ENCODE assay signal across 1 cellular context in genomic region chr7:127986581-127987461, GRCh38.
TF ChIP-seq lines count a peak whose summit lies in the region.

No MANE protein-coding gene starts in this region.

TF ChIP-seq in GM23338, 12 proteins besides CTCF, POLR2A, EP300 and RAD21:
- TF ChIP-seq, protein P1, sequence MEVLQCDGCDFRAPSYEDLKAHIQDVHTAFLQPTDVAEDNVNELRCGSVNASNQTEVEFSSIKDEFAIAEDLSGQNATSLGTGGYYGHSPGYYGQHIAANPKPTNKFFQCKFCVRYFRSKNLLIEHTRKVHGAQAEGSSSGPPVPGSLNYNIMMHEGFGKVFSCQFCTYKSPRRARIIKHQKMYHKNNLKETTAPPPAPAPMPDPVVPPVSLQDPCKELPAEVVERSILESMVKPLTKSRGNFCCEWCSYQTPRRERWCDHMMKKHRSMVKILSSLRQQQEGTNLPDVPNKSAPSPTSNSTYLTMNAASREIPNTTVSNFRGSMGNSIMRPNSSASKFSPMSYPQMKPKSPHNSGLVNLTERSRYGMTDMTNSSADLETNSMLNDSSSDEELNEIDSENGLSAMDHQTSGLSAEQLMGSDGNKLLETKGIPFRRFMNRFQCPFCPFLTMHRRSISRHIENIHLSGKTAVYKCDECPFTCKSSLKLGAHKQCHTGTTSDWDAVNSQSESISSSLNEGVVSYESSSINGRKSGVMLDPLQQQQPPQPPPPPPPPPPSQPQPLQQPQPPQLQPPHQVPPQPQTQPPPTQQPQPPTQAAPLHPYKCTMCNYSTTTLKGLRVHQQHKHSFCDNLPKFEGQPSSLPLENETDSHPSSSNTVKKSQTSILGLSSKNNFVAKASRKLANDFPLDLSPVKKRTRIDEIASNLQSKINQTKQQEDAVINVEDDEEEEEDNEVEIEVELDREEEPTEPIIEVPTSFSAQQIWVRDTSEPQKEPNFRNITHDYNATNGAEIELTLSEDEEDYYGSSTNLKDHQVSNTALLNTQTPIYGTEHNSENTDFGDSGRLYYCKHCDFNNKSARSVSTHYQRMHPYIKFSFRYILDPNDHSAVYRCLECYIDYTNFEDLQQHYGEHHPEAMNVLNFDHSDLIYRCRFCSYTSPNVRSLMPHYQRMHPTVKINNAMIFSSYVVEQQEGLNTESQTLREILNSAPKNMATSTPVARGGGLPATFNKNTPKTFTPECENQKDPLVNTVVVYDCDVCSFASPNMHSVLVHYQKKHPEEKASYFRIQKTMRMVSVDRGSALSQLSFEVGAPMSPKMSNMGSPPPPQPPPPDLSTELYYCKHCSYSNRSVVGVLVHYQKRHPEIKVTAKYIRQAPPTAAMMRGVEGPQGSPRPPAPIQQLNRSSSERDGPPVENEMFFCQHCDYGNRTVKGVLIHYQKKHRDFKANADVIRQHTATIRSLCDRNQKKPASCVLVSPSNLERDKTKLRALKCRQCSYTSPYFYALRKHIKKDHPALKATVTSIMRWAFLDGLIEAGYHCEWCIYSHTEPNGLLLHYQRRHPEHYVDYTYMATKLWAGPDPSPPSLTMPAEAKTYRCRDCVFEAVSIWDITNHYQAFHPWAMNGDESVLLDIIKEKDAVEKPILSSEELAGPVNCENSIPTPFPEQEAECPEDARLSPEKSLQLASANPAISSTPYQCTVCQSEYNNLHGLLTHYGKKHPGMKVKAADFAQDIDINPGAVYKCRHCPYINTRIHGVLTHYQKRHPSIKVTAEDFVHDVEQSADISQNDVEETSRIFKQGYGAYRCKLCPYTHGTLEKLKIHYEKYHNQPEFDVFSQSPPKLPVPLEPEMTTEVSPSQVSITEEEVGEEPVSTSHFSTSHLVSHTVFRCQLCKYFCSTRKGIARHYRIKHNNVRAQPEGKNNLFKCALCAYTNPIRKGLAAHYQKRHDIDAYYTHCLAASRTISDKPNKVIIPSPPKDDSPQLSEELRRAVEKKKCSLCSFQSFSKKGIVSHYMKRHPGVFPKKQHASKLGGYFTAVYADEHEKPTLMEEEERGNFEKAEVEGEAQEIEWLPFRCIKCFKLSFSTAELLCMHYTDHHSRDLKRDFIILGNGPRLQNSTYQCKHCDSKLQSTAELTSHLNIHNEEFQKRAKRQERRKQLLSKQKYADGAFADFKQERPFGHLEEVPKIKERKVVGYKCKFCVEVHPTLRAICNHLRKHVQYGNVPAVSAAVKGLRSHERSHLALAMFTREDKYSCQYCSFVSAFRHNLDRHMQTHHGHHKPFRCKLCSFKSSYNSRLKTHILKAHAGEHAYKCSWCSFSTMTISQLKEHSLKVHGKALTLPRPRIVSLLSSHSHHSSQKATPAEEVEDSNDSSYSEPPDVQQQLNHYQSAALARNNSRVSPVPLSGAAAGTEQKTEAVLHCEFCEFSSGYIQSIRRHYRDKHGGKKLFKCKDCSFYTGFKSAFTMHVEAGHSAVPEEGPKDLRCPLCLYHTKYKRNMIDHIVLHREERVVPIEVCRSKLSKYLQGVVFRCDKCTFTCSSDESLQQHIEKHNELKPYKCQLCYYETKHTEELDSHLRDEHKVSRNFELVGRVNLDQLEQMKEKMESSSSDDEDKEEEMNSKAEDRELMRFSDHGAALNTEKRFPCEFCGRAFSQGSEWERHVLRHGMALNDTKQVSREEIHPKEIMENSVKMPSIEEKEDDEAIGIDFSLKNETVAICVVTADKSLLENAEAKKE (CRISPR knock-in tag; IDR thresholded peaks at IDR 0.05): no peak
- TF ChIP-seq NANOG (IDR thresholded peaks at IDR 0.05; ENCODE audit: borderline replicate concordance): no peak
- TF ChIP-seq, protein P2, sequence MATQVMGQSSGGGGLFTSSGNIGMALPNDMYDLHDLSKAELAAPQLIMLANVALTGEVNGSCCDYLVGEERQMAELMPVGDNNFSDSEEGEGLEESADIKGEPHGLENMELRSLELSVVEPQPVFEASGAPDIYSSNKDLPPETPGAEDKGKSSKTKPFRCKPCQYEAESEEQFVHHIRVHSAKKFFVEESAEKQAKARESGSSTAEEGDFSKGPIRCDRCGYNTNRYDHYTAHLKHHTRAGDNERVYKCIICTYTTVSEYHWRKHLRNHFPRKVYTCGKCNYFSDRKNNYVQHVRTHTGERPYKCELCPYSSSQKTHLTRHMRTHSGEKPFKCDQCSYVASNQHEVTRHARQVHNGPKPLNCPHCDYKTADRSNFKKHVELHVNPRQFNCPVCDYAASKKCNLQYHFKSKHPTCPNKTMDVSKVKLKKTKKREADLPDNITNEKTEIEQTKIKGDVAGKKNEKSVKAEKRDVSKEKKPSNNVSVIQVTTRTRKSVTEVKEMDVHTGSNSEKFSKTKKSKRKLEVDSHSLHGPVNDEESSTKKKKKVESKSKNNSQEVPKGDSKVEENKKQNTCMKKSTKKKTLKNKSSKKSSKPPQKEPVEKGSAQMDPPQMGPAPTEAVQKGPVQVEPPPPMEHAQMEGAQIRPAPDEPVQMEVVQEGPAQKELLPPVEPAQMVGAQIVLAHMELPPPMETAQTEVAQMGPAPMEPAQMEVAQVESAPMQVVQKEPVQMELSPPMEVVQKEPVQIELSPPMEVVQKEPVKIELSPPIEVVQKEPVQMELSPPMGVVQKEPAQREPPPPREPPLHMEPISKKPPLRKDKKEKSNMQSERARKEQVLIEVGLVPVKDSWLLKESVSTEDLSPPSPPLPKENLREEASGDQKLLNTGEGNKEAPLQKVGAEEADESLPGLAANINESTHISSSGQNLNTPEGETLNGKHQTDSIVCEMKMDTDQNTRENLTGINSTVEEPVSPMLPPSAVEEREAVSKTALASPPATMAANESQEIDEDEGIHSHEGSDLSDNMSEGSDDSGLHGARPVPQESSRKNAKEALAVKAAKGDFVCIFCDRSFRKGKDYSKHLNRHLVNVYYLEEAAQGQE (IDR thresholded peaks at IDR 0.05; ENCODE audit: unreplicated experiment): no peak
- TF ChIP-seq ETS1 (IDR thresholded peaks at IDR 0.05): no peak
- TF ChIP-seq JUNB (IDR thresholded peaks at IDR 0.05; ENCODE audit: unreplicated experiment): no peak
- no peak for TF ChIP-seq CREB1 (CRISPR knock-in tag; IDR thresholded peaks at IDR 0.05; ENCODE audit: low read depth)
- TF ChIP-seq POLR2AphosphoS5 (IDR thresholded peaks at IDR 0.05; ENCODE audit: low read depth): no peak
- no peak for TF ChIP-seq ZNF331 (CRISPR knock-in tag; IDR thresholded peaks at IDR 0.05; ENCODE audit: low read depth)
- TF ChIP-seq STAT1 (IDR thresholded peaks at IDR 0.05; ENCODE audit: unreplicated experiment): no peak
- no peak for TF ChIP-seq EZH2phosphoT487 (IDR thresholded peaks at IDR 0.05; ENCODE audit: unreplicated experiment)
TF ChIP-seq in GM23338: peak in this region for 0.
